In genomic region chr16:56931253-56931768, GRCh38 we compare ENCODE assay signal across 8 cellular contexts. TPM values are rescaled to one million over a fixed set of nuclear protein-coding genes. Genes with fewer than 3 reads are reported as not detected.
DNase-seq lines count a peak whose midpoint lies in the region; ATAC-seq and TF ChIP-seq lines count a peak whose summit lies in the region.

No MANE protein-coding gene starts in this region.

- CTCF ChIA-PET in CD4-positive, alpha-beta T cell (lab: Charles Lee) = interaction anchor here (1.0 kb wide), 1 partner anchor 33 kb away, joined by 3 read pairs; no protein-coding TSS in a partner anchor
- CTCF ChIA-PET in T-cell (lab: Charles Lee) = interaction anchor here (0.7 kb wide), 2 partner anchors 74 to 1025 kb away, joined by 3 read pairs; no protein-coding TSS in a partner anchor

- H3K27ac Mint-ChIP-seq in CD4-positive, alpha-beta T cell = peak overlapping the region; percentile 96
- H3K27ac Mint-ChIP-seq in T-cell (peak overlapping the region; percentile 92 to 97), progenitor cell of endocrine pancreas (peak overlapping the region; percentile 94)

- intact Hi-C loops in CD4-positive, alpha-beta T cell (cut with DNase I, micrococcal nuclease) = loop anchor here (2.0 to 10.0 kb wide), 8 partner anchors 61 to 803 kb away; partner anchors contain the start of genes SLC12A3 (in 2 of the 2), ARL2BP (in 1 of the 2), CCDC102A (in 1 of the 2) and KATNB1 (in 1 of the 2)

- DNase-seq in CD4-positive, alpha-beta T cell = no peak
- DNase-seq in T-cell = no peak
- DNase-seq in foreskin fibroblast = no peak
- DNase-seq in progenitor cell of endocrine pancreas (ENCODE audit: low spot score, unreplicated experiment) = no peak
- no peak for DNase-seq in KBM-7
- DNase-seq in dedifferentiated amniotic fluid mesenchymal stem cell (ENCODE audit: extremely low spot score) = no peak

- no peaks in the 10 kb centered on the region for H3K27me3 Mint-ChIP-seq in CD4-positive, alpha-beta T cell
- H3K27me3 Mint-ChIP-seq in T-cell = no peaks in the 10 kb centered on the region
- H3K27me3 Mint-ChIP-seq in progenitor cell of endocrine pancreas = no peaks in the 10 kb centered on the region

- H3K4me3 Mint-ChIP-seq in CD4-positive, alpha-beta T cell = peak overlapping the region; percentile 99
- peak overlapping the region; percentile 96 to 98 (median 98) for H3K4me3 Mint-ChIP-seq in T-cell
- peak overlapping the region; percentile 95 for H3K4me3 Mint-ChIP-seq in progenitor cell of endocrine pancreas (ENCODE audit: low read depth)

- H3K4me1 Mint-ChIP-seq in CD4-positive, alpha-beta T cell (ENCODE audit: low read depth) = peaks cover 37% of the 10 kb centered on the region
- H3K4me1 Mint-ChIP-seq in T-cell (peaks cover 29 to 38% (median 37%) of the 10 kb centered on the region in 3 donors), progenitor cell of endocrine pancreas (ENCODE audit: low read depth) (peaks cover 18% of the 10 kb centered on the region)

- POLR2A ChIA-PET in CD4-positive, alpha-beta T cell (lab: Charles Lee) = interaction anchor here (0.6 to 4.5 kb wide), 31 partner anchors 9 to 611 kb away, joined by 3 to 51 read pairs (median 3); partner anchors contain the start of genes ADGRG5, BBS2, CIAPIN1 and COQ9
- POLR2A ChIA-PET in T-cell (lab: Charles Lee) = interaction anchor here (0.5 to 1.4 kb wide), 10 partner anchors 9 to 433 kb away, joined by 3 to 13 read pairs (median 5); no protein-coding TSS in a partner anchor

- peaks cover 43% of the 10 kb centered on the region for H3K36me3 Mint-ChIP-seq in CD4-positive, alpha-beta T cell (ENCODE audit: low read depth)
- H3K36me3 Mint-ChIP-seq in T-cell = peaks cover 26% of the 10 kb centered on the region
- H3K36me3 Mint-ChIP-seq in progenitor cell of endocrine pancreas (ENCODE audit: insufficient read depth) = peaks cover 7% of the 10 kb centered on the region

- in situ Hi-C loops in KBM-7 (cut with MboI; ENCODE audit: low pct_unique_long_range_greater_than_20kb, low sequenced_read_pairs) = no loop called here

- no peak for TF ChIP-seq CTCF in CD4-positive, alpha-beta T cell (IDR thresholded peaks at IDR 0.05)
- TF ChIP-seq CTCF in foreskin fibroblast (IDR thresholded peaks at IDR 0.05; ENCODE audit: low read depth, low read length) = no peak
- no peak for TF ChIP-seq CTCF in progenitor cell of endocrine pancreas (IDR thresholded peaks at IDR 0.05; ENCODE audit: unreplicated experiment)

- peak overlapping the region; percentile 25 to 51 for H3K4me3 ChIP-seq in foreskin fibroblast (ENCODE audit: low read depth in 1 of 2, low read length in 2 of 2)

- no peak for ATAC-seq in CD4-positive, alpha-beta T cell (ENCODE audit: poor library complexity)
- peak; percentile 47 for ATAC-seq in GM19324 (IDR thresholded peaks at IDR 0.05; ENCODE audit: low FRiP score, unreplicated experiment)
- ATAC-seq in HG03175 (IDR thresholded peaks at IDR 0.05; ENCODE audit: unreplicated experiment) = peak; percentile 38
- ATAC-seq in T-cell (replicated peaks in 1 of 4) = peak in 3 of 4 experiments; percentile 8 to 14 (median 8)

- peak overlapping the region; percentile 81 for H3K27ac ChIP-seq in CD4-positive, alpha-beta T cell (ENCODE audit: low read depth, low read length)

- H3K9me3 Mint-ChIP-seq in CD4-positive, alpha-beta T cell = no peaks in the 10 kb centered on the region
- H3K9me3 Mint-ChIP-seq in T-cell (no peaks in the 10 kb centered on the region), progenitor cell of endocrine pancreas (ENCODE audit: low read depth) (no peaks in the 10 kb centered on the region)

- no peaks in the 10 kb centered on the region for H3K27me3 ChIP-seq in CD4-positive, alpha-beta T cell (ENCODE audit: control insufficient read depth, insufficient read depth, low read length)

- no peaks in the 10 kb centered on the region for H3K9me3 ChIP-seq in CD4-positive, alpha-beta T cell (ENCODE audit: control insufficient read depth, low read length)

RNA-seq across cellular contexts. Expression of gene HERPUD1, which starts 0.6 kb away (rescaled TPM):
- total RNA-seq in CD4-positive, alpha-beta T cell = 100 to 1,000 TPM; 217 to 227 TPM
- total RNA-seq in T-cell (100 to 1,000 TPM; 149 to 185 (median 167) TPM), progenitor cell of endocrine pancreas (70.0 and 85.9 TPM in 2 replicates)

RNA-seq across cellular contexts. Expression of gene CETP, which starts 30.4 kb away (rescaled TPM):
- total RNA-seq in CD4-positive, alpha-beta T cell = not detected
- total RNA-seq in T-cell (under 1 TPM in 3 of 5 donors, not detected in 2; 0.18 to 0.25 (median 0.19) TPM), progenitor cell of endocrine pancreas (not detected in 2 replicates)

RNA-seq across cellular contexts. Expression of gene NLRC5, which starts 58.0 kb away (rescaled TPM):
- 100 to 1,000 TPM; 424 to 434 TPM for total RNA-seq in CD4-positive, alpha-beta T cell
- total RNA-seq in T-cell (100 to 1,000 TPM; 390 to 711 (median 496) TPM), progenitor cell of endocrine pancreas (not detected in 2 replicates)

Comparison
In these comparisons a context has a peak if more than half of its experiments do, and no peak if none do; other contexts are left out.
1. RNA of gene NLRC5, which starts 58.0 kb away (total RNA-seq): 390 to 711 TPM in T-cell and 424 to 434 TPM in CD4-positive, alpha-beta T cell; not detected in progenitor cell of endocrine pancreas; every median in the first group is over 100 times any median in the second.
2. Peak in every context shown above with its lines, with median percentiles within 50 percentile points of each other: H3K27ac Mint-ChIP-seq and H3K4me3 Mint-ChIP-seq.